Comparison of ENCODE assay signal across 1 cellular context in the genomic region with DNA sequence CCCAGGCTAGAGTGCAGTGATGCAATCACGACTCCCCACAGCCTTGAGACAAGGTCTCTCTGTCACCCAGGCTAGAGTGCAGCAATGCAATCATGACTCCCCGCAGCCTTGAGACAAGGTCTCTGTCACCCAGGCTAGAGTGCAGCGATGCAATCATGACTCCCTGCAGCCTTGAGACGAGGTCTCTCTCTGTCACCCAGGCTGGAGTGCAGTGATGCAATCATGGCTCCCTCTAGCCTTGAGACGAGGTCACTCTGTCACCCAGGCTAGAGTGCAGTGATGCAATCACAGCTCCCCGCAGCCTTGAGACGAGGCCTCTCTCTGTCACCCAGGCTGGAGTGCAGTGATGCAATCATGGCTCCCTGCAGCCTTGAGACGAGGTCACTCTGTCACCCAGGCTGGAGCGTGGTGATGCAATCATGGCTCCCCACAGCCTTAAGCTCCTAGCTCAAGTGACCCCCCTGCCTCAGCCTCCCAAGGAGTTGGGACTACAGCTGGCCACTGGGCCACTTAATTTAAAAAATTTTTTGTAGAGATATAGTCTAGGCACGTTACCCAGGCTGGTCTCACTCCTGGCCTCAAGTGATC.
TF ChIP-seq lines count a peak whose summit lies in the region.

No MANE protein-coding gene starts in this region.

TF ChIP-seq in IMR-90, 13 proteins besides CTCF, POLR2A, EP300 and RAD21:
- TF ChIP-seq RFX5 (IDR thresholded peaks at IDR 0.05; ENCODE audit: low read depth, low read length) = no peak
- TF ChIP-seq MAFK (IDR thresholded peaks at IDR 0.05; ENCODE audit: low read depth, low read length) = no peak
- no peak for TF ChIP-seq SMC3 (IDR thresholded peaks at IDR 0.05; ENCODE audit: low read depth, low read length)
- peak; percentile 73 for TF ChIP-seq CEBPB (IDR thresholded peaks at IDR 0.05; ENCODE audit: low read depth, low read length)
- TF ChIP-seq, protein P1, sequence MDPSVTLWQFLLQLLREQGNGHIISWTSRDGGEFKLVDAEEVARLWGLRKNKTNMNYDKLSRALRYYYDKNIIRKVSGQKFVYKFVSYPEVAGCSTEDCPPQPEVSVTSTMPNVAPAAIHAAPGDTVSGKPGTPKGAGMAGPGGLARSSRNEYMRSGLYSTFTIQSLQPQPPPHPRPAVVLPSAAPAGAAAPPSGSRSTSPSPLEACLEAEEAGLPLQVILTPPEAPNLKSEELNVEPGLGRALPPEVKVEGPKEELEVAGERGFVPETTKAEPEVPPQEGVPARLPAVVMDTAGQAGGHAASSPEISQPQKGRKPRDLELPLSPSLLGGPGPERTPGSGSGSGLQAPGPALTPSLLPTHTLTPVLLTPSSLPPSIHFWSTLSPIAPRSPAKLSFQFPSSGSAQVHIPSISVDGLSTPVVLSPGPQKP (IDR thresholded peaks at IDR 0.05; ENCODE audit: borderline replicate concordance, low read depth, low read length) = no peak
- no peak for TF ChIP-seq RCOR1 (IDR thresholded peaks at IDR 0.05; ENCODE audit: insufficient replicate concordance, low read length)
- TF ChIP-seq FOS (IDR thresholded peaks at IDR 0.05; ENCODE audit: low read depth, low read length) = no peak
